1 cellular context compared by ENCODE assay signal in the genomic region with DNA sequence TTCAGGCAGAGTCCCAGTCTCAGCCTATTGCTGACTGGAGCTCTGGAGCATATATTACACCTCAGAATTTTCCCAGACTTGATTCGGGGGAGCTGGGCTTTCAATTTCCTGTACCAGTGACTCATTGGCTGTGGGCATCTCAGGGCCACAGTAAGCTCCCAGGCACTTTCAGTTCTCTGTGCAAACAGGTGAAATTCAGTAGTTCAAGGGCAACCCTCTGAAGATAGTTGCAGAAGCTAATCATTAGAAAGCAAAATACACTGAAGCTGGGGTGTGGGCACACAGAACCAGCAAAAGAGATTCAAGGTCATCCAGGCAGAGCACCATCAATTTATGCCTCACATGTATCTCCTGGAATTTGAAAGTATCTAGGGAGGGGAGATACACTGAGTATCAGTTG.
TF ChIP-seq lines count a peak whose summit lies in the region.

No MANE protein-coding gene starts in this region.

TF ChIP-seq in IMR-90, 13 proteins besides CTCF, POLR2A, EP300 and RAD21:
- no peak for TF ChIP-seq CHD1 (IDR thresholded peaks at IDR 0.05; ENCODE audit: low read depth, low read length)
- TF ChIP-seq RCOR1 (IDR thresholded peaks at IDR 0.05; ENCODE audit: insufficient replicate concordance, low read length): no peak
